In genomic region chr6:39207421-39208232, GRCh38 we compare ENCODE assay signal across 18 cellular contexts. TPM values are rescaled to one million over a fixed set of nuclear protein-coding genes. Genes with fewer than 3 reads are reported as not detected.
DNase-seq lines count a peak whose midpoint lies in the region; ATAC-seq and TF ChIP-seq lines count a peak whose summit lies in the region.
"Had no signal": no experiment of that assay in that cellular context is flagged by ENCODE, and none has a peak within 500 bp of the region (broad histone marks: within the 10 kb centered on the region; RNA-seq: fewer than 3 reads in every experiment).

No MANE protein-coding gene starts in this region.

- no peak overlapping the region for H3K4me3 Mint-ChIP-seq in progenitor cell of endocrine pancreas (ENCODE audit: low read depth)
- H3K4me3 Mint-ChIP-seq: activated B cell treated with CpG ODN at 0.5 μM for 24 hours; activated naive CD4-positive, alpha-beta T cell treated with anti-CD3 and anti-CD28 coated beads, Interleukin-2, amount 10 ng/mL, durations not matched to agents 7 days and 5 days; activated T-cell treated with anti-CD3 and anti-CD28 coated beads, Interleukin-2, amount 50 U/mL, for 4 hours; HFFc6 had no signal

- H3K9me3 ChIP-seq in Peyer's patch: no peaks in the 10 kb centered on the region

- H3K4me1 ChIP-seq in Peyer's patch: peaks cover 0 to 88% (median 8%) of the 10 kb centered on the region in 4 donors

- H3K27ac ChIP-seq in HL-60 (replicated peaks) (peak overlapping the region; percentile 77), Peyer's patch (peak overlapping the region in 3 of 4 donors; percentile 70 to 91 (median 83))

- no peaks in the 10 kb centered on the region for H3K9me3 Mint-ChIP-seq in progenitor cell of endocrine pancreas (ENCODE audit: low read depth)
- H3K9me3 Mint-ChIP-seq: activated B cell treated with CpG ODN at 0.5 μM for 24 hours; activated naive CD4-positive, alpha-beta T cell treated with anti-CD3 and anti-CD28 coated beads, Interleukin-2, amount 10 ng/mL, durations not matched to agents 7 days and 5 days; activated T-cell treated with anti-CD3 and anti-CD28 coated beads, Interleukin-2, amount 50 U/mL, for 4 hours had no signal

- TF ChIP-seq CTCF in HL-60 (IDR thresholded peaks at IDR 0.05; ENCODE audit: insufficient read depth, low read length) (no peak), Peyer's patch (IDR thresholded peaks at IDR 0.05) (no peak), progenitor cell of endocrine pancreas (IDR thresholded peaks at IDR 0.05; ENCODE audit: unreplicated experiment) (no peak)

- H3K36me3 Mint-ChIP-seq in progenitor cell of endocrine pancreas (ENCODE audit: insufficient read depth): no peaks in the 10 kb centered on the region
- H3K36me3 Mint-ChIP-seq: activated naive CD4-positive, alpha-beta T cell treated with anti-CD3 and anti-CD28 coated beads, Interleukin-2, amount 10 ng/mL, durations not matched to agents 7 days and 5 days had no signal

- no peak overlapping the region for H3K4me3 ChIP-seq in HL-60 (replicated peaks; ENCODE audit: insufficient read depth, low read length)
- peak overlapping the region in 1 of 4 donors; percentile 10 for H3K4me3 ChIP-seq in Peyer's patch

- no peak for ATAC-seq in HG03432 (IDR thresholded peaks at IDR 0.05; ENCODE audit: unreplicated experiment)
- no peak for ATAC-seq in GM21381 (IDR thresholded peaks at IDR 0.05; ENCODE audit: unreplicated experiment)
- ATAC-seq: activated T-cell treated with anti-CD3 and anti-CD28 coated beads, Interleukin-2, amount 50 U/mL, for 4 hours had no signal

- peak overlapping the region; percentile 57 for H3K27ac Mint-ChIP-seq in progenitor cell of endocrine pancreas
- H3K27ac Mint-ChIP-seq: activated B cell treated with CpG ODN at 0.5 μM for 24 hours; activated naive CD4-positive, alpha-beta T cell treated with anti-CD3 and anti-CD28 coated beads, Interleukin-2, amount 10 ng/mL, durations not matched to agents 7 days and 5 days; HFFc6 had no signal

- H3K27me3 ChIP-seq in HL-60 (ENCODE audit: insufficient read depth, poor library complexity, severe bottlenecking): no peaks in the 10 kb centered on the region
- no peaks in the 10 kb centered on the region for H3K27me3 ChIP-seq in Peyer's patch

- H3K36me3 ChIP-seq in Peyer's patch: no peaks in the 10 kb centered on the region

- H3K4me1 Mint-ChIP-seq in progenitor cell of endocrine pancreas (ENCODE audit: low read depth): peaks cover 60% of the 10 kb centered on the region

- TF ChIP-seq POLR2A in Peyer's patch (IDR thresholded peaks at IDR 0.05): peak in 1 of 2 donors; percentile 54

- DNase-seq in HL-60 (ENCODE audit: low read depth in 1 of 2, low spot score in 1 of 2) (no peak), Peyer's patch (no peak), kidney tubule cell (ENCODE audit: low spot score) (peak; percentile 36), progenitor cell of endocrine pancreas (ENCODE audit: low spot score, unreplicated experiment) (no peak), hepatic stellate cell (ENCODE audit: low spot score) (no peak), NCI-H2029 (lab: John Stamatoyannopoulos, UW) (no peak)
- DNase-seq: activated B cell treated with CpG ODN at 0.5 μM for 24 hours; activated naive CD4-positive, alpha-beta T cell treated with anti-CD3 and anti-CD28 coated beads, Interleukin-2, amount 10 ng/mL, durations not matched to agents 7 days and 5 days; activated T-cell treated with anti-CD3 and anti-CD28 coated beads, Interleukin-2, amount 50 U/mL, for 4 hours; foreskin fibroblast; HFFc6; hypothalamus; NCI-H2171; NCI-H774; OCI-M1 had no signal

- H3K27me3 Mint-ChIP-seq in progenitor cell of endocrine pancreas: peaks cover 4% of the 10 kb centered on the region
- H3K27me3 Mint-ChIP-seq: activated naive CD4-positive, alpha-beta T cell treated with anti-CD3 and anti-CD28 coated beads, Interleukin-2, amount 10 ng/mL, durations not matched to agents 7 days and 5 days had no signal

RNA-seq across cellular contexts. Expression of gene KCNK5, which starts 21.6 kb away (rescaled TPM):
- total RNA-seq in Peyer's patch (100 to 1,000 TPM in 3 of 4 donors, 10 to 100 TPM in 1; 10.7 to 150 (median 115) TPM), progenitor cell of endocrine pancreas (2.0 and 2.3 TPM in 2 replicates)
- total RNA-seq: activated B cell treated with CpG ODN at 0.5 μM for 24 hours, HFFc6, M059J had no signal
